Comparison of ENCODE assay signal across 29 cellular contexts in the genomic region with DNA sequence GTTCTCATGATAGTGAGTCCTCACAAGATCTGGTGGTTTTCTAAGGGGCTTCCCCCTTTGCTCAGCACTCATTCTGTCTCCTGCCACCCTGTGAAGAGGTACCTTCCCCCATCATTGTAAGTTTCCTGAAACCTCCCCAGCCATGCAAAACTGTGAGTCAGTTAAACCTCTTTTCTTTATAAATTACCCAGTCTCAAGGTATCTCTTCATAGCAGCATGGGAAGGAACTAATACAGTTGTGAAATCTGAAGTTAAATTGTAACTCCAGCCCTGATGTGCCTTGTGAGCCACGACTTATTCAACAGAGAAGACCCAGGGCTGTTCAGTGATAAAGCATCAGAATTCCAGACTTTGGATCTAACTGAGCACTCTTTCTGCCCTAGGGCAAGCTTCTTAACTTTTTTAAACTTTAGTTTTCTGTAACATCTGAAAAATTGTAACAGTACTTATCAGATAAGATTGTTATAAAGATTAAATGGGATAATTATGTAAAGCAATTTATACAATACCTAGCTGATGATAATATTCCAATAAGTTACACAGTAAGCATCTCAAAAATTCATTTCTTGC.
"Had no signal": no experiment of that assay in that cellular context is flagged by ENCODE, and none has a peak within 500 bp of the region (broad histone marks: within the 10 kb centered on the region; RNA-seq: fewer than 3 reads in every experiment).

No MANE protein-coding gene starts in this region.

- H3K4me1 ChIP-seq: neural progenitor cell, parathyroid adenoma, prostate gland, spleen, suprapubic skin, testis, tibial artery, transverse colon, upper lobe of left lung, vagina had no signal

- H3K4me1 Mint-ChIP-seq: naive thymus-derived CD4-positive, alpha-beta T cell; natural killer cell; nephron; neural progenitor cell; stimulated activated memory B cell treated with anti-CD40 and anti-IgM and Interleukin-4, amounts not matched to agents 10 μg/mL and 1 μg/mL and 100 μg/mL, for 72 hours; stimulated activated naive CD8-positive, alpha-beta T cell treated with anti-CD3 and anti-CD28 coated beads, Interleukin-15, amount 100 ng/mL, for 72 hours had no signal

- H3K27me3 Mint-ChIP-seq: naive thymus-derived CD4-positive, alpha-beta T cell; stimulated activated memory B cell treated with anti-CD40 and anti-IgM and Interleukin-4, amounts not matched to agents 10 μg/mL and 1 μg/mL and 100 μg/mL, for 72 hours; stimulated activated naive CD8-positive, alpha-beta T cell treated with anti-CD3 and anti-CD28 coated beads, Interleukin-15, amount 100 ng/mL, for 72 hours had no signal

- H3K27ac ChIP-seq: neural progenitor cell, ovary, parathyroid adenoma, prostate gland, skin epidermis, spleen, suprapubic skin, testis, tibial artery, transverse colon, upper lobe of left lung, vagina had no signal

- H2AFZ ChIP-seq: neural progenitor cell, parathyroid adenoma had no signal

- ATAC-seq: naive thymus-derived CD4-positive, alpha-beta T cell; natural killer cell; right cardiac atrium; sciatic nerve; stimulated activated memory B cell treated with anti-CD40 and anti-IgM and Interleukin-4, amounts not matched to agents 10 μg/mL and 1 μg/mL and 100 μg/mL, for 72 hours; stimulated activated naive CD8-positive, alpha-beta T cell treated with anti-CD3 and anti-CD28 coated beads, Interleukin-15, amount 100 ng/mL, for 72 hours; stimulated activated naive CD8-positive, alpha-beta T cell treated with anti-CD3 and anti-CD28 coated beads, Interleukin-15, Interleukin-2, amounts not matched to agents 100 U/mL and 50 U/mL, for 24 hours had no signal

- H3K27me3 ChIP-seq: neural progenitor cell, ovary, spleen, suprapubic skin, testis, tibial artery, transverse colon, upper lobe of left lung, vagina had no signal

- H3K9me3 ChIP-seq: ovary, prostate gland, testis, tibial artery, transverse colon, upper lobe of left lung had no signal

- H3K36me3 Mint-ChIP-seq: natural killer cell; neural progenitor cell; stimulated activated memory B cell treated with anti-CD40 and anti-IgM and Interleukin-4, amounts not matched to agents 10 μg/mL and 1 μg/mL and 100 μg/mL, for 72 hours had no signal

- DNase-seq: naive thymus-derived CD4-positive, alpha-beta T cell; natural killer cell; occipital lobe; ovary; right cardiac atrium; spleen; stimulated activated CD4-positive, alpha-beta T cell treated with anti-CD3 and anti-CD28 coated beads, Interleukin-12 subunit alpha, Interleukin-12 subunit beta, amount 100 ng/mL, for 4 hours; stimulated activated CD4-positive, alpha-beta T cell treated with anti-CD3 and anti-CD28 coated beads, Interleukin-1b, Interleukin-23, amount 100 ng/mL, for 48 hours; stimulated activated CD4-positive, alpha-beta T cell treated with anti-CD3 and anti-CD28 coated beads, Interleukin-4, amount 100 ng/mL, for 1 hour; stimulated activated CD4-positive, alpha-beta T cell treated with anti-CD3 and anti-CD28 coated beads, Interleukin-4, amount 100 ng/mL, for 4 hours; stimulated activated CD8-positive, alpha-beta memory T cell treated with anti-CD3 and anti-CD28 coated beads, Interleukin-4, amount 100 ng/mL, for 48 hours; stimulated activated naive CD4-positive, alpha-beta T cell; stimulated activated naive CD8-positive, alpha-beta T cell treated with anti-CD3 and anti-CD28 coated beads, Interleukin-15, amount 100 ng/mL, for 72 hours; stimulated activated naive CD8-positive, alpha-beta T cell treated with anti-CD3 and anti-CD28 coated beads, Interleukin-15, Interleukin-2, amounts not matched to agents 100 U/mL and 50 U/mL, for 24 hours; substantia nigra; testis; tibial artery; transverse colon; upper lobe of left lung had no signal

- H3K27ac Mint-ChIP-seq: naive thymus-derived CD4-positive, alpha-beta T cell; natural killer cell; nephron; neural progenitor cell; stimulated activated memory B cell treated with anti-CD40 and anti-IgM and Interleukin-4, amounts not matched to agents 10 μg/mL and 1 μg/mL and 100 μg/mL, for 72 hours; stimulated activated naive CD8-positive, alpha-beta T cell treated with anti-CD3 and anti-CD28 coated beads, Interleukin-15, amount 100 ng/mL, for 72 hours had no signal

- H3K4me2 ChIP-seq: neural progenitor cell, smooth muscle cell had no signal

- H3K4me3 Mint-ChIP-seq: naive thymus-derived CD4-positive, alpha-beta T cell; natural killer cell; nephron; neural progenitor cell; stimulated activated memory B cell treated with anti-CD40 and anti-IgM and Interleukin-4, amounts not matched to agents 10 μg/mL and 1 μg/mL and 100 μg/mL, for 72 hours; stimulated activated naive CD8-positive, alpha-beta T cell treated with anti-CD3 and anti-CD28 coated beads, Interleukin-15, amount 100 ng/mL, for 72 hours had no signal

- H3K36me3 ChIP-seq: neural progenitor cell, ovary, prostate gland, spleen, suprapubic skin, tibial artery, transverse colon, upper lobe of left lung, vagina had no signal

- H3K4me3 ChIP-seq: neural progenitor cell, ovary, prostate gland, skin epidermis, smooth muscle cell, spleen, suprapubic skin, testis, tibial artery, transverse colon, upper lobe of left lung, vagina had no signal

- H3K79me2 ChIP-seq: parathyroid adenoma had no signal

- H3K9ac ChIP-seq: neural progenitor cell, parathyroid adenoma had no signal
